ENCODE assay signal across 12 cellular contexts in the genomic region with DNA sequence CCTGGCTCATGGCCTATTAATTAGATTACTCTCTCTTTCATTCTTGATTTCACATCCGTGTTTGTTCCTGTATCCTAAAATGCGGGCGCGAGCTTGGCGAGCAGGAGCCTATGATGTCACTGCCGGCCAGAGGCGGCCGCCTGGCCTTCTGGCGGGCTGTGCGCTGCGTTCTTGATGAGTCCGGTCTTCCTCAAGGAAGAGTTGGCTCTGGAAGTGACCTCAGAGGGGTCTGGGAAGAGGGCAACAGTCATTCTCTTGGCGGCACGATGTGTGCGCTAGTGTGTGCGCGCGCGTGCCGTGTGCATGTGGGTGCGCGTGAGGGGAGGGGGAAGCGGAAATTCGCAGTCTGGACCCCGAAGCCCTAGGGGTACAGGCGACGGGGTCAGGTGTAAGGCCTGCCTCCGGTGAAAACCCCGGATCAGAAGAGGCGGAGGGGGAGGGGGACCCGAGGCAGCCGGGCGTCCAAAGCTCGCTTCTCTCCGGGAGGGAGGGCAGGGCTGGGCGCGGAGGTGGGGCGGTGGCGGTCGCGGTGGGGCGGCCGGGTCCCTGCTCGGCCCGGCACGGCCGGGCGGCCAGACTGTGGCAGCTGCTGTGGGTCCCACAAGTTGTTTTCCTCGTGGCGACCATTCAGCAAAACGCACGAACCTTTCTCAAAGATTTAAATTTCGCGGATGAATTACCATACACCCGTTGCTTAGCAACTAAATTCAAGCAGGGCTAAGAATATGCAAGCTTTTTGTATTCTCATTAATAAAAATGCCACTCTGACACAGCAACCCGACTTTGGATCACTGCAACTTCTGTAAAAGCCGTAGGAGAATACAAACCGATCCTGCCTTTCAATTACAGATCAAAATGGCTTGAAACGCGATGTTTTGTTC. TPM values are rescaled to one million over a fixed set of nuclear protein-coding genes. Genes with fewer than 3 reads are reported as not detected.
DNase-seq lines count a peak whose midpoint lies in the region; ATAC-seq and TF ChIP-seq lines count a peak whose summit lies in the region.
"Had no signal": no experiment of that assay in that cellular context is flagged by ENCODE, and none has a peak within 500 bp of the region (broad histone marks: within the 10 kb centered on the region; RNA-seq: fewer than 3 reads in every experiment).

No MANE protein-coding gene starts in this region.

- H3K79me1 ChIP-seq in neuronal stem cell (ENCODE audit: low read depth, low read length): no peaks in the 10 kb centered on the region

- no peak for TF ChIP-seq CTCF in Caco-2 (IDR thresholded peaks at IDR 0.05; ENCODE audit: insufficient read depth in 1 of 2, low read depth in 1 of 2, low read length in 1 of 2, severe bottlenecking in 1 of 2, unreplicated experiment in 1 of 2)

- peak overlapping the region; percentile 85 for H3K9ac ChIP-seq in neuronal stem cell (ENCODE audit: low read depth, low read length, poor library complexity)

- BruUV-seq in Caco-2 (replicated peaks; lab: Mats Ljungman, UMichigan): no TSS peak

- H3K4me2 ChIP-seq in neuronal stem cell (ENCODE audit: insufficient read depth, low read length, poor library complexity, severe bottlenecking): peak overlapping the region; percentile 72

- H3K27me3 Mint-ChIP-seq in Caco-2 (ENCODE audit: insufficient read depth, unreplicated experiment): peaks cover 50% of the 10 kb centered on the region

- H3K4me1 ChIP-seq in Caco-2 (no peaks in the 10 kb centered on the region), ectodermal cell (ENCODE audit: control insufficient read depth, insufficient read depth, low read length) (peaks cover 17% of the 10 kb centered on the region), neuronal stem cell (ENCODE audit: control insufficient read depth in 2 of 2, insufficient read depth in 1 of 2, low read depth in 1 of 2, low read length in 2 of 2) (peaks cover 11 to 18% of the 10 kb centered on the region in 2 donors)
- H3K4me1 ChIP-seq: SJSA1 had no signal

- no peak overlapping the region for H3K23ac ChIP-seq in neuronal stem cell (ENCODE audit: low read depth, low read length, poor library complexity)

- no peak overlapping the region for H2BK15ac ChIP-seq in neuronal stem cell (ENCODE audit: low read length)

- intact Hi-C loops in Caco-2 (cut with micrococcal nuclease; ENCODE audit: unreplicated experiment): no loop called here

- H3K18ac ChIP-seq in neuronal stem cell (ENCODE audit: low read length): peak overlapping the region; percentile 84

- no peaks in the 10 kb centered on the region; the same call in none of the 2 replicates for H3K27me3 ChIP-seq in Caco-2 (replicated peaks; ENCODE audit: control insufficient read depth, insufficient read depth, low read length)
- peaks cover 100% of the 10 kb centered on the region for H3K27me3 ChIP-seq in ectodermal cell (ENCODE audit: control insufficient read depth, insufficient read depth, low read length, poor library complexity, severe bottlenecking)
- peaks cover 0 to 88% (median 34%) of the 10 kb centered on the region in 3 experiments for H3K27me3 ChIP-seq in neuronal stem cell (ENCODE audit: control insufficient read depth in 3 of 3, insufficient read depth in 3 of 3, low read depth in 1 of 3, low read length in 3 of 3)

- peak overlapping the region; percentile 46 for H3K4me3 Mint-ChIP-seq in Caco-2 (ENCODE audit: unreplicated experiment)

- H3K9me3 ChIP-seq in Caco-2 (no peaks in the 10 kb centered on the region), ectodermal cell (ENCODE audit: control insufficient read depth, low read length) (no peaks in the 10 kb centered on the region), neuronal stem cell (replicated peaks in 1 of 2; ENCODE audit: control insufficient read depth in 2 of 2, insufficient read depth in 1 of 2, low read depth in 1 of 2, low read length in 2 of 2) (no peaks in the 10 kb centered on the region)
- H3K9me3 ChIP-seq: SJSA1 had no signal

- CTCF ChIA-PET in Caco-2 (lab: Charles Lee): no interaction called here

- H3K4me3 ChIP-seq in Caco-2 (ENCODE audit: low read depth, low read length): no peak overlapping the region
- peak overlapping the region; percentile 23 for H3K4me3 ChIP-seq in ectodermal cell (ENCODE audit: insufficient read depth, low read depth, low read length)
- H3K4me3 ChIP-seq in neuronal stem cell (ENCODE audit: low read length in 2 of 2): peak overlapping the region; percentile 45 to 76
- H3K4me3 ChIP-seq: SJSA1 had no signal

- POLR2A ChIA-PET in Caco-2 (lab: Charles Lee): interaction anchor here (0.6 kb wide), 1 partner anchor 192 kb away, joined by 3 read pairs; no protein-coding TSS in a partner anchor

- ATAC-seq in HG03439 (IDR thresholded peaks at IDR 0.05; ENCODE audit: unreplicated experiment) (no peak), HG02970 (IDR thresholded peaks at IDR 0.05; ENCODE audit: low FRiP score, unreplicated experiment) (no peak)
- ATAC-seq: HCT116 had no signal

- H3K14ac ChIP-seq in neuronal stem cell (ENCODE audit: low read length): no peak overlapping the region

- H4K91ac ChIP-seq in neuronal stem cell (ENCODE audit: low read depth, low read length, poor library complexity): no peak overlapping the region

- H3K4me1 Mint-ChIP-seq in Caco-2 (ENCODE audit: low read depth, unreplicated experiment): no peaks in the 10 kb centered on the region

- no peak overlapping the region for H2BK5ac ChIP-seq in neuronal stem cell (ENCODE audit: low read length)

- no peak overlapping the region for H4K8ac ChIP-seq in neuronal stem cell (ENCODE audit: low read depth, low read length)

- DNase-seq in Caco-2 (no peak), NCI-H1105 (lab: John Stamatoyannopoulos, UW) (peak; percentile 38), neuronal stem cell (ENCODE audit: low spot score) (no peak), DMS53 (lab: John Stamatoyannopoulos, UW) (no peak), DMS153 treated with DMSO at 0.1 percent for 48 hours (lab: John Stamatoyannopoulos, UW; ENCODE audit: unreplicated experiment) (no peak)

- no peak overlapping the region for H2AFZ ChIP-seq in neuronal stem cell (ENCODE audit: low read length)

- no peak overlapping the region for H3K27ac ChIP-seq in ectodermal cell (ENCODE audit: insufficient read depth, low read depth, low read length, poor library complexity, severe bottlenecking)
- H3K27ac ChIP-seq in neuronal stem cell (replicated peaks; ENCODE audit: low read length): no peak overlapping the region
- H3K27ac ChIP-seq: SJSA1 had no signal

- H3K36me3 ChIP-seq in Caco-2 (ENCODE audit: control insufficient read depth, insufficient read depth, low read length): no peaks in the 10 kb centered on the region
- no peaks in the 10 kb centered on the region for H3K36me3 ChIP-seq in ectodermal cell (ENCODE audit: control insufficient read depth, insufficient read depth, low read length)
- peaks cover 0 to 71% of the 10 kb centered on the region in 2 donors for H3K36me3 ChIP-seq in neuronal stem cell (replicated peaks in 1 of 2; ENCODE audit: control insufficient read depth in 2 of 2, insufficient read depth in 2 of 2, low read length in 2 of 2)
- H3K36me3 ChIP-seq: SJSA1 had no signal

- H2AK5ac ChIP-seq in neuronal stem cell (ENCODE audit: low read depth, low read length): no peak overlapping the region

- H3K4ac ChIP-seq in neuronal stem cell (ENCODE audit: low read length): no peak overlapping the region

- H3K36me3 Mint-ChIP-seq in Caco-2 (ENCODE audit: insufficient read depth, unreplicated experiment): no peaks in the 10 kb centered on the region

- H2BK120ac ChIP-seq in neuronal stem cell (ENCODE audit: low read depth, low read length): no peak overlapping the region

- no peak overlapping the region for H3K27ac Mint-ChIP-seq in Caco-2 (ENCODE audit: unreplicated experiment)
- H3K27ac Mint-ChIP-seq: activated T-helper 2 cell treated with anti-CD3 and anti-CD28 coated beads, Interferon-gamma antibody, Interleukin-2, Interleukin-4, amounts not matched to agents 10 μg/mL and 5 μg/mL and 100 μg/mL, durations not matched to agents 14 hours and 24 hours and 36 hours had no signal

- H3K9me3 Mint-ChIP-seq in Caco-2 (ENCODE audit: unreplicated experiment): no peaks in the 10 kb centered on the region
- H3K9me3 Mint-ChIP-seq: activated T-helper 2 cell treated with anti-CD3 and anti-CD28 coated beads, Interferon-gamma antibody, Interleukin-2, Interleukin-4, amounts not matched to agents 10 μg/mL and 5 μg/mL and 100 μg/mL, durations not matched to agents 14 hours and 24 hours and 36 hours had no signal

- no peak overlapping the region for H2BK12ac ChIP-seq in neuronal stem cell (ENCODE audit: low read length)

- 0 to 1% methylated on average over 60 of the region's 60 CpGs for WGBS in ectodermal cell, 2 experiments
- no CpG with 5 or more reads among the region's 60 CpGs for WGBS in neuronal stem cell (ENCODE audit: extremely low coverage in 2 of 2, insufficient read length in 2 of 2, insufficient replicate concordance in 1 of 2), 2 donors

RNA-seq across cellular contexts. Expression of gene POU3F3, which starts 8.4 kb away (rescaled TPM):
- total RNA-seq in Caco-2 (2022): not detected in 2 replicates
- polyA plus RNA-seq in ectodermal cell (2013, experiment 1 of 4): 1.7 TPM
- polyA plus RNA-seq in ectodermal cell (2013, experiment 2 of 4): 1.3 TPM
- polyA plus RNA-seq in ectodermal cell (2013, experiment 3 of 4): 2.8 TPM
- 3.7 TPM for polyA plus RNA-seq in ectodermal cell (2013, experiment 4 of 4)
- polyA plus RNA-seq in neuronal stem cell (2013, experiment 1 of 2): 3.6 TPM
- 3.4 TPM for polyA plus RNA-seq in neuronal stem cell (2013, experiment 2 of 2)
- total RNA-seq: activated T-helper 2 cell treated with anti-CD3 and anti-CD28 coated beads, Interferon-gamma antibody, Interleukin-2, Interleukin-4, amounts not matched to agents 10 μg/mL and 5 μg/mL and 100 μg/mL, durations not matched to agents 14 hours and 24 hours and 36 hours; LHCN-M2 had no signal
